Comparison of ENCODE assay signal across 16 cellular contexts in the genomic region with DNA sequence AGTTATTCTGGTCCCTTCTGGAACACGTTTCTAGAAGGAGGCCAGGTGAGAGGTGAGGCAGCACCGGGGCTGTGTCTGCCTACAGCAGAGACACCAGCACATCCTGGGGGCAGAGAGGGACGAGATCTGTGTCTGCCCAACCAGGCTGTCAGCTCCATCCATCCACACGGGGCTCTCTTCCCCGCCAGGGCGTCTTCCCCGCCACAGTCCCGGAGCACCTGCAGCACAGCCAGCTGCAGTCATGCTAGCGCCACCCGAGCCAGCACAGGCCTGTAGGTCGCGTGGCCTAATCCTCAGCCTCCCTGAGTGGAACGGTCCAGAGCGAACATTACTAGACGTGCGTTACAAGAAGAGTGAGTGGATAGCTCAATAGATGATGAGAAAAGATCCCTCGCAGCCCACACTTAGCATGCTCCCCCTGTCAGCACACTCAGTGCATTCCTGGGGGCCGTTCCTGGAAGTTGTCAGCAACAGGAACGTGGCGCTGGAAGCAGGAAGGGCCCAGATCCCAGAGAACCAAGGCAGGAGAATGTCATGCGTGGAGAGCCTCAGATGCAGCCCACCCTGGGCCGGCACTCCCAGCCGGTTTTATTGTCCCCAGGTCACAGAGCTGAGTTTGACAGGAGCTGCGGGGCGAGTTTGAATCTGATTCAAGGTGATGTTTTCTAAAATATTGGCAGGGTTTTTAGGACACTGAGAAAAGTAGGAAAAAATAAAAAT.
A peak's percentile ranks its signal among the peaks of the same experiment; 100 is the strongest.
DNase-seq lines count a peak whose midpoint lies in the region; ATAC-seq, FAIRE-seq and TF ChIP-seq lines count a peak whose summit lies in the region.
"Had no signal": no experiment of that assay in that cellular context is flagged by ENCODE, and none has a peak within 500 bp of the region (broad histone marks: within the 10 kb centered on the region; RNA-seq: fewer than 3 reads in every experiment).

No MANE protein-coding gene starts in this region.

- TF ChIP-seq POLR2A in HepG2 (IDR thresholded peaks at IDR 0.05; ENCODE audit: insufficient read depth in 1 of 2, low read depth in 2 of 2, low read length in 2 of 2) (no peak), right lobe of liver (IDR thresholded peaks at IDR 0.05) (no peak)

- H3K27me3 ChIP-seq in HepG2 (ENCODE audit: control insufficient read depth in 1 of 2, insufficient read depth in 2 of 2, low read length in 2 of 2) (peaks cover 32 to 89% of the 10 kb centered on the region in 2 experiments; a peak in 4 of 5 replicates), right lobe of liver (no peaks in the 10 kb centered on the region), lower lobe of right lung (ENCODE audit: low read depth) (peaks cover 17% of the 10 kb centered on the region)
- no peaks in the 10 kb centered on the region for H3K27me3 ChIP-seq in CD4-positive, alpha-beta T cell (ENCODE audit: control insufficient read depth, insufficient read depth, low read length)
- H3K27me3 ChIP-seq: tibial artery had no signal

- TF ChIP-seq CTCF in HepG2 (CRISPR knock-in tag; IDR thresholded peaks at IDR 0.05) (peak; percentile 12), right lobe of liver (IDR thresholded peaks at IDR 0.05) (no peak), brain (conservative IDR thresholded peaks at IDR 0.05) (no peak), lower lobe of right lung (IDR thresholded peaks at IDR 0.05) (no peak)
- TF ChIP-seq CTCF in CD4-positive, alpha-beta T cell (IDR thresholded peaks at IDR 0.05) = no peak

- no peaks in the 10 kb centered on the region for H3K9me3 ChIP-seq in HepG2 (ENCODE audit: low read length)
- H3K9me3 ChIP-seq in right lobe of liver = no peaks in the 10 kb centered on the region
- no peaks in the 10 kb centered on the region for H3K9me3 ChIP-seq in lower lobe of right lung
- no peaks in the 10 kb centered on the region for H3K9me3 ChIP-seq in CD4-positive, alpha-beta T cell (ENCODE audit: control insufficient read depth, low read length)
- H3K9me3 ChIP-seq: tibial artery had no signal

- POLR2A ChIA-PET in HepG2 (lab: Yijun Ruan, JAX) = no interaction called here
- POLR2A ChIA-PET in CD4-positive, alpha-beta T cell (lab: Charles Lee) = no interaction called here

- H3K27ac Mint-ChIP-seq in brain = peak overlapping the region in 3 of 5 experiments; percentile 53 to 88 (median 58)
- no peak overlapping the region for H3K27ac Mint-ChIP-seq in CD4-positive, alpha-beta T cell
- H3K27ac Mint-ChIP-seq: activated CD8-positive, alpha-beta T cell treated with anti-CD3 and anti-CD28 coated beads for 36 hours; activated naive CD4-positive, alpha-beta T cell treated with anti-CD3 and anti-CD28 coated beads, Interleukin-2, amount 50 U/mL, for 72 hours; stimulated activated naive B cell treated with anti-CD40 and anti-IgM and Interleukin-4, amounts not matched to agents 10 μg/mL and 1 μg/mL and 100 μg/mL, for 72 hours had no signal

- H3K4me2 ChIP-seq in HepG2 (ENCODE audit: low read depth, low read length) = no peak overlapping the region

- ATAC-seq in HepG2 = peak; percentile 83
- no peak for ATAC-seq in right lobe of liver
- no peak for ATAC-seq in lower lobe of right lung
- ATAC-seq in CD4-positive, alpha-beta T cell (ENCODE audit: poor library complexity) = no peak
- ATAC-seq: activated CD8-positive, alpha-beta T cell treated with anti-CD3 and anti-CD28 coated beads for 36 hours; activated naive CD4-positive, alpha-beta T cell treated with anti-CD3 and anti-CD28 coated beads, Interleukin-2, amount 50 U/mL, for 72 hours; stimulated activated naive B cell treated with anti-CD40 and anti-IgM and Interleukin-4, amounts not matched to agents 10 μg/mL and 1 μg/mL and 100 μg/mL, for 72 hours had no signal

- no peaks in the 10 kb centered on the region for H3K79me2 ChIP-seq in HepG2 (ENCODE audit: insufficient read depth, low read length)

- H3K9me3 Mint-ChIP-seq in brain = peaks cover 0 to 3% (median 0%) of the 10 kb centered on the region in 5 experiments
- no peaks in the 10 kb centered on the region for H3K9me3 Mint-ChIP-seq in CD4-positive, alpha-beta T cell
- H3K9me3 Mint-ChIP-seq: activated CD8-positive, alpha-beta T cell treated with anti-CD3 and anti-CD28 coated beads for 36 hours; activated naive CD4-positive, alpha-beta T cell treated with anti-CD3 and anti-CD28 coated beads, Interleukin-2, amount 50 U/mL, for 72 hours; stimulated activated naive B cell treated with anti-CD40 and anti-IgM and Interleukin-4, amounts not matched to agents 10 μg/mL and 1 μg/mL and 100 μg/mL, for 72 hours had no signal

- no peak for DNase-seq in HepG2 (ENCODE audit: low spot score)
- no peak for DNase-seq in right lobe of liver
- peak; percentile 35 for DNase-seq in lower lobe of right lung
- no peak for DNase-seq in caudate nucleus (lab: John Stamatoyannopoulos, UW)
- no peak for DNase-seq in GM19240 (ENCODE audit: insufficient read length, low spot score)
- DNase-seq in CD4-positive, alpha-beta T cell = no peak
- DNase-seq: activated CD8-positive, alpha-beta T cell treated with anti-CD3 and anti-CD28 coated beads for 36 hours; activated T-cell treated with anti-CD3 and anti-CD28 coated beads, Interleukin-2, amount 50 U/mL, for 48 hours; NCI-H187 treated with DMSO at 0.1 percent for 48 hours; stimulated activated naive B cell treated with anti-CD40 and anti-IgM and Interleukin-4, amounts not matched to agents 10 μg/mL and 1 μg/mL and 100 μg/mL, for 72 hours had no signal

- in situ Hi-C loops in HepG2 (cut with HindIII; ENCODE audit: extremely low pct_ligation_motif_present, low pct_unique_long_range_greater_than_20kb) = no loop called here

- peaks cover 5% of the 10 kb centered on the region; the same call in 1 of the 2 replicates for H3K4me1 ChIP-seq in HepG2 (ENCODE audit: insufficient read depth, low read length)
- H3K4me1 ChIP-seq in right lobe of liver = no peaks in the 10 kb centered on the region
- H3K4me1 ChIP-seq in lower lobe of right lung = no peaks in the 10 kb centered on the region

- intact Hi-C loops in HepG2 (cut with micrococcal nuclease; ENCODE audit: unreplicated experiment) = no loop called here
- intact Hi-C loops in right lobe of liver (cut with DNase I) = no loop called here
- intact Hi-C loops in lower lobe of right lung (cut with DNase I) = no loop called here
- intact Hi-C loops in CD4-positive, alpha-beta T cell (cut with DNase I, micrococcal nuclease) = no loop called here

- H3K27ac ChIP-seq in HepG2 (ENCODE audit: extremely low read length, insufficient read depth, low read length) (no peak overlapping the region), right lobe of liver (no peak overlapping the region), lower lobe of right lung (no peak overlapping the region), caudate nucleus (ENCODE audit: low read depth, low read length) (no peak overlapping the region)
- H3K27ac ChIP-seq in CD4-positive, alpha-beta T cell (ENCODE audit: low read depth, low read length) = no peak overlapping the region
- H3K27ac ChIP-seq: VCaP had no signal

- CTCF ChIA-PET in HepG2 (lab: Yijun Ruan, JAX; ENCODE audit: low intra/inter-chr PET ratio, low total read pairs) = no interaction called here
- CTCF ChIA-PET in CD4-positive, alpha-beta T cell (lab: Charles Lee) = no interaction called here

- WGBS in HepG2 (ENCODE audit: low lambda C conversion rate) = 29% methylated on average over 25 of the region's 25 CpGs
- WGBS in right lobe of liver (ENCODE audit: insufficient coverage, low coverage, low lambda C conversion rate, missing lambda C conversion rate) = 57% methylated on average over 17 of the region's 25 CpGs

- no peak overlapping the region for H3K9ac ChIP-seq in HepG2 (ENCODE audit: insufficient read depth, low read depth, low read length)

- BruUV-seq in HepG2 (replicated peaks; lab: Mats Ljungman, UMichigan) = no TSS peak

- no peak overlapping the region for H2AFZ ChIP-seq in HepG2 (ENCODE audit: low read length)

- peak; percentile 4 for FAIRE-seq in HepG2 (lab: Jason Lieb, UNC)
- FAIRE-seq: astrocyte, keratinocyte had no signal

- TF ChIP-seq EP300 in HepG2 (IDR thresholded peaks at IDR 0.05; ENCODE audit: low read depth in 2 of 2, low read length in 2 of 2) = no peak
- TF ChIP-seq EP300 in HepG2 (CRISPR knock-in tag; IDR thresholded peaks at IDR 0.05; ENCODE audit: borderline replicate concordance) = no peak

- H3K4me3 ChIP-seq in HepG2 (replicated peaks in 1 of 3; ENCODE audit: insufficient read depth in 1 of 3, low read depth in 2 of 3, low read length in 3 of 3) = no peak overlapping the region
- no peak overlapping the region for H3K4me3 ChIP-seq in right lobe of liver
- H3K4me3 ChIP-seq in lower lobe of right lung = no peak overlapping the region
- H3K4me3 ChIP-seq: tibial artery had no signal

- no peaks in the 10 kb centered on the region; the same call in none of the 2 replicates for H4K20me1 ChIP-seq in HepG2 (ENCODE audit: insufficient read depth, low read length)

- H3K4me3 Mint-ChIP-seq in brain = peak overlapping the region in 1 of 5 experiments; percentile 42
- no peak overlapping the region for H3K4me3 Mint-ChIP-seq in CD4-positive, alpha-beta T cell
- H3K4me3 Mint-ChIP-seq: activated CD8-positive, alpha-beta T cell treated with anti-CD3 and anti-CD28 coated beads for 36 hours; stimulated activated naive B cell treated with anti-CD40 and anti-IgM and Interleukin-4, amounts not matched to agents 10 μg/mL and 1 μg/mL and 100 μg/mL, for 72 hours had no signal

- no peaks in the 10 kb centered on the region for H3K36me3 ChIP-seq in HepG2 (replicated peaks in 1 of 2; ENCODE audit: control insufficient read depth in 1 of 2, insufficient read depth in 2 of 2, low read length in 2 of 2)
- no peaks in the 10 kb centered on the region for H3K36me3 ChIP-seq in right lobe of liver
- H3K36me3 ChIP-seq in lower lobe of right lung = no peaks in the 10 kb centered on the region
- H3K36me3 ChIP-seq: tibial artery had no signal

- H3K36me3 Mint-ChIP-seq in brain = no peaks in the 10 kb centered on the region
- no peaks in the 10 kb centered on the region for H3K36me3 Mint-ChIP-seq in CD4-positive, alpha-beta T cell (ENCODE audit: low read depth)
- H3K36me3 Mint-ChIP-seq: activated naive CD4-positive, alpha-beta T cell treated with anti-CD3 and anti-CD28 coated beads, Interleukin-2, amount 50 U/mL, for 72 hours; stimulated activated naive B cell treated with anti-CD40 and anti-IgM and Interleukin-4, amounts not matched to agents 10 μg/mL and 1 μg/mL and 100 μg/mL, for 72 hours had no signal

- no peak for TF ChIP-seq RAD21 in HepG2 (CRISPR knock-in tag; IDR thresholded peaks at IDR 0.05)

- H3K4me1 Mint-ChIP-seq in brain = peaks cover 11% of the 10 kb centered on the region
- H3K4me1 Mint-ChIP-seq in CD4-positive, alpha-beta T cell (ENCODE audit: low read depth) = no peaks in the 10 kb centered on the region
- H3K4me1 Mint-ChIP-seq: stimulated activated naive B cell treated with anti-CD40 and anti-IgM and Interleukin-4, amounts not matched to agents 10 μg/mL and 1 μg/mL and 100 μg/mL, for 72 hours had no signal

- H3K27me3 Mint-ChIP-seq in brain = peaks cover 15% of the 10 kb centered on the region
- peaks cover 9% of the 10 kb centered on the region for H3K27me3 Mint-ChIP-seq in CD4-positive, alpha-beta T cell
- H3K27me3 Mint-ChIP-seq: activated CD8-positive, alpha-beta T cell treated with anti-CD3 and anti-CD28 coated beads for 36 hours had no signal

TF ChIP-seq in HepG2, 621 proteins besides CTCF, POLR2A, EP300 and RAD21 (continues in another document):
- TF ChIP-seq KMT2B (CRISPR knock-in tag; IDR thresholded peaks at IDR 0.05) (no peak), EZH2 (conservative IDR thresholded peaks at IDR 0.05; ENCODE audit: low read depth, low read length) (0 out of 2 replicates have a peak, but pooled peaks have one; percentile 23)
